12 cellular contexts compared by ENCODE assay signal in genomic region chr2:216474925-216475670, GRCh38. TPM values are rescaled to one million over a fixed set of nuclear protein-coding genes. Genes with fewer than 3 reads are reported as not detected.
DNase-seq lines count a peak whose midpoint lies in the region; ATAC-seq and TF ChIP-seq lines count a peak whose summit lies in the region.
"Had no signal": no experiment of that assay in that cellular context is flagged by ENCODE, and none has a peak within 500 bp of the region (broad histone marks: within the 10 kb centered on the region; RNA-seq: fewer than 3 reads in every experiment).

No MANE protein-coding gene starts in this region.

- H3K9me3 ChIP-seq in CD4-positive, alpha-beta memory T cell (ENCODE audit: control insufficient read depth in 1 of 2, low read length in 2 of 2): no peaks in the 10 kb centered on the region

- no peaks in the 10 kb centered on the region for H3K27me3 Mint-ChIP-seq in CD4-positive, alpha-beta memory T cell
- H3K27me3 Mint-ChIP-seq in activated T-helper 17 cell treated with anti-CD3 and anti-CD28 coated beads, Interleukin-2, amount 50 U/mL, for 72 hours: no peaks in the 10 kb centered on the region
- H3K27me3 Mint-ChIP-seq: IgD-negative memory B cell had no signal

- no peak overlapping the region for H3K4me3 ChIP-seq in CD4-positive, alpha-beta memory T cell (ENCODE audit: low read length in 2 of 2)
- H3K4me3 ChIP-seq in dorsolateral prefrontal cortex: no peak overlapping the region

- H3K36me3 Mint-ChIP-seq in CD4-positive, alpha-beta memory T cell: peaks cover 22 to 42% of the 10 kb centered on the region in 2 donors
- peaks cover 60% of the 10 kb centered on the region for H3K36me3 Mint-ChIP-seq in activated T-helper 17 cell treated with anti-CD3 and anti-CD28 coated beads, Interleukin-2, amount 50 U/mL, for 72 hours (ENCODE audit: low read depth)

- no peaks in the 10 kb centered on the region for H3K27me3 ChIP-seq in CD4-positive, alpha-beta memory T cell (ENCODE audit: insufficient read depth, low read length)
- no peaks in the 10 kb centered on the region for H3K27me3 ChIP-seq in dorsolateral prefrontal cortex

- ATAC-seq in HG03460 (IDR thresholded peaks at IDR 0.05; ENCODE audit: unreplicated experiment): peak; percentile 74
- peak; percentile 87 for ATAC-seq in activated T-helper 17 cell treated with anti-CD3 and anti-CD28 coated beads, Interleukin-2, amount 50 U/mL, for 72 hours (replicated peaks)
- ATAC-seq in HG03280 (IDR thresholded peaks at IDR 0.05; ENCODE audit: unreplicated experiment): no peak

- intact Hi-C loops in CD4-positive, alpha-beta memory T cell (cut with micrococcal nuclease): no loop called here
- intact Hi-C loops in dorsolateral prefrontal cortex (cut with DNase I): no loop called here

- POLR2A ChIA-PET in CD4-positive, alpha-beta memory T cell (lab: Charles Lee; ENCODE audit: partially characterized antibody): interaction anchor here (1.3 kb wide), 1 partner anchor 11 kb away, joined by 4 read pairs; no protein-coding TSS in a partner anchor

- peak in 2 of 5 donors; percentile 3 to 4 for DNase-seq in CD4-positive, alpha-beta memory T cell
- DNase-seq in GM20000 (ENCODE audit: low spot score) (peak; percentile 28), NCI-H1436 treated with DMSO at 0.1 percent for 48 hours (lab: John Stamatoyannopoulos, UW) (no peak), kidney tubule cell (ENCODE audit: low spot score) (no peak), dorsolateral prefrontal cortex (no peak)
- DNase-seq: activated CD4-positive, CD25-positive, alpha-beta regulatory T cell had no signal

- no peak overlapping the region for H3K27ac ChIP-seq in CD4-positive, alpha-beta memory T cell (ENCODE audit: low read depth, low read length)
- H3K27ac ChIP-seq in dorsolateral prefrontal cortex: no peak overlapping the region
- H3K27ac ChIP-seq: epithelial cell of prostate had no signal

- peaks cover 12% of the 10 kb centered on the region for H3K36me3 ChIP-seq in CD4-positive, alpha-beta memory T cell (ENCODE audit: insufficient read depth, low read length)

- CTCF ChIA-PET in CD4-positive, alpha-beta memory T cell (lab: Charles Lee; ENCODE audit: partially characterized antibody): interaction anchor here (0.8 kb wide), 1 partner anchor 301 kb away, joined by 3 read pairs; no protein-coding TSS in a partner anchor

- peak overlapping the region in 4 of 8 donors; percentile 13 to 57 (median 36) for H3K4me3 Mint-ChIP-seq in CD4-positive, alpha-beta memory T cell
- peak overlapping the region; percentile 28 for H3K4me3 Mint-ChIP-seq in activated T-helper 17 cell treated with anti-CD3 and anti-CD28 coated beads, Interleukin-2, amount 50 U/mL, for 72 hours
- H3K4me3 Mint-ChIP-seq: nephron had no signal

- H3K4me1 ChIP-seq in CD4-positive, alpha-beta memory T cell (ENCODE audit: insufficient read depth, low read length): peaks cover 10% of the 10 kb centered on the region

- no peak for TF ChIP-seq CTCF in GM20000 (IDR thresholded peaks at IDR 0.05; ENCODE audit: extremely low read depth, missing control alignments)
- no peak for TF ChIP-seq CTCF in dorsolateral prefrontal cortex (IDR thresholded peaks at IDR 0.05 in 54 of 56, conservative IDR thresholded peaks at IDR 0.05 in 2 of 56; ENCODE audit: low read depth in 1 of 56, partially characterized antibody in 56 of 56)

- H3K4me1 Mint-ChIP-seq in CD4-positive, alpha-beta memory T cell: peaks cover 7 to 15% (median 11%) of the 10 kb centered on the region in 4 donors
- H3K4me1 Mint-ChIP-seq in activated T-helper 17 cell treated with anti-CD3 and anti-CD28 coated beads, Interleukin-2, amount 50 U/mL, for 72 hours: no peaks in the 10 kb centered on the region
- H3K4me1 Mint-ChIP-seq: nephron had no signal

- no peaks in the 10 kb centered on the region for H3K9me3 Mint-ChIP-seq in CD4-positive, alpha-beta memory T cell
- no peaks in the 10 kb centered on the region for H3K9me3 Mint-ChIP-seq in activated T-helper 17 cell treated with anti-CD3 and anti-CD28 coated beads, Interleukin-2, amount 50 U/mL, for 72 hours
- H3K9me3 Mint-ChIP-seq: IgD-negative memory B cell, nephron had no signal

- H3K27ac Mint-ChIP-seq in CD4-positive, alpha-beta memory T cell: peak overlapping the region in 5 of 7 donors; percentile 5 to 82 (median 22)
- H3K27ac Mint-ChIP-seq in activated T-helper 17 cell treated with anti-CD3 and anti-CD28 coated beads, Interleukin-2, amount 50 U/mL, for 72 hours: peak overlapping the region; percentile 52
- H3K27ac Mint-ChIP-seq: IgD-negative memory B cell, nephron had no signal

RNA-seq across cellular contexts. Expression of gene RPL37A, which starts 23.5 kb away (rescaled TPM):
- 1,000 to 10,000 TPM; 3,034 to 3,213 TPM for total RNA-seq in CD4-positive, alpha-beta memory T cell
- polyA plus RNA-seq in CD4-positive, alpha-beta memory T cell: 1,000 to 10,000 TPM; 1,713 to 3,751 TPM
- total RNA-seq in activated T-helper 17 cell treated with anti-CD3 and anti-CD28 coated beads, Interleukin-2, amount 50 U/mL, for 72 hours: 1,000 to 10,000 TPM; 2,880 to 3,993 TPM
- 1,000 to 10,000 TPM in 115 of 120 experiments, 100 to 1,000 TPM in 5; 791 to 1,871 (median 1,178) TPM for total RNA-seq in dorsolateral prefrontal cortex
